In genomic region chr19:47111081-47111589, GRCh38 we compare ENCODE assay signal across 8 cellular contexts. TPM values are rescaled to one million over a fixed set of nuclear protein-coding genes. Genes with fewer than 3 reads are reported as not detected.
DNase-seq lines count a peak whose midpoint lies in the region; ATAC-seq, FAIRE-seq and TF ChIP-seq lines count a peak whose summit lies in the region.

No MANE protein-coding gene starts in this region.

- H3K4me3 ChIP-seq in SK-N-MC (peak overlapping the region; percentile 94), astrocyte of the spinal cord (ENCODE audit: low read depth, low read length) (peak overlapping the region; percentile 99), kidney (ENCODE audit: low read length in 2 of 2) (peak overlapping the region; percentile 87 to 89)

- ATAC-seq in GM19328 (IDR thresholded peaks at IDR 0.05; ENCODE audit: unreplicated experiment): no peak
- no peak for ATAC-seq in HG03565 (IDR thresholded peaks at IDR 0.05; ENCODE audit: unreplicated experiment)

- in situ Hi-C loops in GM18951 (cut with MboI; ENCODE audit: low sequenced_read_pairs, unreplicated experiment) (no loop called here), astrocyte of the spinal cord (cut with HindIII; ENCODE audit: low sequenced_read_pairs) (no loop called here)

- TF ChIP-seq POLR2A in GM18951 (IDR thresholded peaks at IDR 0.05; ENCODE audit: extremely low read depth, insufficient read depth, insufficient read length): peak; percentile 45

- peak overlapping the region; percentile 100 for H3K9ac ChIP-seq in SK-N-MC (ENCODE audit: insufficient read length)
- H3K9ac ChIP-seq in kidney (ENCODE audit: low read length in 2 of 2): peak overlapping the region; percentile 88 to 99

- peaks cover 28 to 36% of the 10 kb centered on the region in 2 donors for H3K4me1 ChIP-seq in kidney (ENCODE audit: control insufficient read depth in 1 of 2, insufficient read depth in 1 of 2, low read depth in 1 of 2, low read length in 2 of 2)

- no peak for FAIRE-seq in kidney (lab: Jason Lieb, UNC)
- FAIRE-seq in RCC 7860 (lab: Jason Lieb, UNC): no peak

- H3K36me3 ChIP-seq in SK-N-MC (ENCODE audit: insufficient read depth, low read length): peaks cover 19% of the 10 kb centered on the region
- no peaks in the 10 kb centered on the region for H3K36me3 ChIP-seq in kidney (ENCODE audit: control insufficient read depth in 1 of 2, insufficient read depth in 2 of 2, low read length in 2 of 2)

- TF ChIP-seq CTCF in astrocyte of the spinal cord (IDR thresholded peaks at IDR 0.05; ENCODE audit: low read depth, low read length) (no peak), kidney (IDR thresholded peaks at IDR 0.05; ENCODE audit: borderline replicate concordance, extremely low read depth, insufficient read depth) (no peak)

- H3K9me3 ChIP-seq in SK-N-MC (ENCODE audit: low read depth, low read length) (no peaks in the 10 kb centered on the region), kidney (ENCODE audit: control insufficient read depth in 1 of 2, low read length in 2 of 2) (no peaks in the 10 kb centered on the region)

- intact Hi-C loops in kidney (cut with DNase I): no loop called here

- DNase-seq in SK-N-MC (ENCODE audit: low read depth, low spot score): no peak
- DNase-seq in astrocyte of the spinal cord (ENCODE audit: low read depth, low spot score): no peak
- DNase-seq in kidney: no peak
- DNase-seq in stimulated activated CD4-positive, alpha-beta T cell treated with anti-CD3 and anti-CD28 coated beads, Interleukin-4, amount 100 ng/mL, for 4 hours: peak; percentile 26 to 51
- no peak for DNase-seq in RCC 7860 (ENCODE audit: low spot score)

- peak overlapping the region; percentile 99 for H3K27ac ChIP-seq in SK-N-MC
- H3K27ac ChIP-seq in kidney (ENCODE audit: low read depth in 2 of 2, low read length in 2 of 2): peak overlapping the region; percentile 100

RNA-seq across cellular contexts. Expression of gene ZC3H4, which starts 2.4 kb away (rescaled TPM):
- 55.2 TPM for total RNA-seq in kidney
- polyA plus RNA-seq in kidney (ENCODE audit: insufficient read depth, low read depth, low replicate concordance): 5.7 TPM

RNA-seq across cellular contexts. Expression of gene SAE1, which starts 19.5 kb away (rescaled TPM):
- total RNA-seq in kidney: 49.4 TPM
- polyA plus RNA-seq in kidney (ENCODE audit: insufficient read depth, low read depth, low replicate concordance): 39.5 TPM

Comparison
In these comparisons a context has a peak if more than half of its experiments do, and no peak if none do; other contexts are left out.
1. DNase-seq: peak in stimulated activated CD4-positive, alpha-beta T cell treated with anti-CD3 and anti-CD28 coated beads, Interleukin-4, amount 100 ng/mL, for 4 hours (2 of 2); none in SK-N-MC (single experiment), astrocyte of the spinal cord (single experiment), kidney (single experiment) and RCC 7860 (single experiment).
2. Peak in every context shown above with its lines, with median percentiles within 50 percentile points of each other: H3K4me3 ChIP-seq.